In genomic region chr19:16087940-16088339, GRCh38 we compare ENCODE assay signal across 1 cellular context.
TF ChIP-seq lines count a peak whose summit lies in the region.

No MANE protein-coding gene starts in this region.

TF ChIP-seq in H1, 55 proteins besides CTCF, POLR2A, EP300 and RAD21:
- no peak for TF ChIP-seq TEAD4 (IDR thresholded peaks at IDR 0.05; ENCODE audit: low read depth, low read length)
- no peak for TF ChIP-seq MAFK (IDR thresholded peaks at IDR 0.05; ENCODE audit: low read depth, low read length)
- TF ChIP-seq, protein P1, sequence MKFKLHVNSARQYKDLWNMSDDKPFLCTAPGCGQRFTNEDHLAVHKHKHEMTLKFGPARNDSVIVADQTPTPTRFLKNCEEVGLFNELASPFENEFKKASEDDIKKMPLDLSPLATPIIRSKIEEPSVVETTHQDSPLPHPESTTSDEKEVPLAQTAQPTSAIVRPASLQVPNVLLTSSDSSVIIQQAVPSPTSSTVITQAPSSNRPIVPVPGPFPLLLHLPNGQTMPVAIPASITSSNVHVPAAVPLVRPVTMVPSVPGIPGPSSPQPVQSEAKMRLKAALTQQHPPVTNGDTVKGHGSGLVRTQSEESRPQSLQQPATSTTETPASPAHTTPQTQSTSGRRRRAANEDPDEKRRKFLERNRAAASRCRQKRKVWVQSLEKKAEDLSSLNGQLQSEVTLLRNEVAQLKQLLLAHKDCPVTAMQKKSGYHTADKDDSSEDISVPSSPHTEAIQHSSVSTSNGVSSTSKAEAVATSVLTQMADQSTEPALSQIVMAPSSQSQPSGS (IDR thresholded peaks at IDR 0.05; ENCODE audit: low read length) = no peak
- no peak for TF ChIP-seq POU5F1 (IDR thresholded peaks at IDR 0.05; ENCODE audit: low read depth, low read length)
- no peak for TF ChIP-seq EGR1 (IDR thresholded peaks at IDR 0.05; ENCODE audit: borderline replicate concordance, low read depth, low read length)
- no peak for TF ChIP-seq RFX5 (IDR thresholded peaks at IDR 0.05; ENCODE audit: borderline replicate concordance, low read depth, low read length)
- TF ChIP-seq NANOG (IDR thresholded peaks at IDR 0.05; ENCODE audit: insufficient read depth, low read depth, low read length, poor library complexity, severe bottlenecking) = no peak
- TF ChIP-seq CREB1 (IDR thresholded peaks at IDR 0.05) = no peak
- TF ChIP-seq SIRT6 (IDR thresholded peaks at IDR 0.05; ENCODE audit: low read length) = no peak
- no peak for TF ChIP-seq CTBP2 (IDR thresholded peaks at IDR 0.05; ENCODE audit: borderline replicate concordance, insufficient read depth, insufficient read length, low read length)
- TF ChIP-seq SAP30 (IDR thresholded peaks at IDR 0.05; ENCODE audit: insufficient read depth, insufficient replicate concordance, low read length) = no peak
- TF ChIP-seq RXRA (IDR thresholded peaks at IDR 0.05; ENCODE audit: insufficient read depth, low read depth, low read length) = no peak
- TF ChIP-seq NRF1 (IDR thresholded peaks at IDR 0.05; ENCODE audit: low read depth, low read length) = no peak
